4 cellular contexts compared by ENCODE assay signal in the genomic region with DNA sequence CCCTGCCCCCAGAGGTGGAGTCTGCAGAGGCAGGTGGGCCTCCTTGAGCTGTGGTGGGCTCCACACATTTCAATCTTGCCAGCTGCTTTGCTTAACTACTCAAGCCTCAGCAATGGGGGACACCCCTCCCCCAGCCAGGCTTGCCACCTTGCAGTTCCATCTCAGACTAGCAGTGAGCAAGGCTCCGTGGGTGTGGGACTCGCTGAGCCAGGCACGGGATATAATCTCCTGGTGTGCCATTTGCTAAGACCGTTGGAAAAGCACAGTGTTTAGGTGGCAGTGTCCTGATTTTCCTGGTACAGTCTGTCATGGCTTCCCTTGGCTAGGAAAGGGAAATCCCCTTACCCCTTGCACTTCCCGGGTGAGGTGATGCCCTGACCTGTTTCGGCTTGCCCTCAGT. TPM values are rescaled to one million over a fixed set of nuclear protein-coding genes. Genes with fewer than 3 reads are reported as not detected.
"Had no signal": no experiment of that assay in that cellular context is flagged by ENCODE, and none has a peak within 500 bp of the region (broad histone marks: within the 10 kb centered on the region; RNA-seq: fewer than 3 reads in every experiment).

No MANE protein-coding gene starts in this region.

RNA-seq across cellular contexts. Expression of a gene that starts 51.6 kb away (rescaled TPM):
- total RNA-seq: LHCN-M2, M059J, MCF 10A, NCI-H460 had no signal
